ENCODE assay signal across 9 cellular contexts in genomic region chr11:114738954-114739353, GRCh38.
DNase-seq lines count a peak whose midpoint lies in the region; ATAC-seq and TF ChIP-seq lines count a peak whose summit lies in the region.
"Had no signal": no experiment of that assay in that cellular context is flagged by ENCODE, and none has a peak within 500 bp of the region (broad histone marks: within the 10 kb centered on the region; RNA-seq: fewer than 3 reads in every experiment).

No MANE protein-coding gene starts in this region.

- peak; percentile 80 for DNase-seq in DMS53 (lab: John Stamatoyannopoulos, UW)
- DNase-seq in H4 (ENCODE audit: low spot score): peak; percentile 51
- DNase-seq in NCI-H2171 (lab: John Stamatoyannopoulos, UW): peak; percentile 66
- peak; percentile 62 for DNase-seq in activated CD8-positive, alpha-beta memory T cell treated with anti-CD3 and anti-CD28 coated beads, Interleukin-2, amount 50 U/mL, for 48 hours
- DNase-seq in right atrium auricular region (ENCODE audit: low spot score): no peak
- peak; percentile 7 for DNase-seq in stimulated activated CD4-positive, alpha-beta T cell treated with anti-CD3 and anti-CD28 coated beads, Interleukin-12 subunit alpha, Interleukin-12 subunit beta, amount 100 ng/mL, for 4 hours
- DNase-seq: activated B cell treated with CpG ODN at 0.5 μM for 24 hours had no signal

- no peak overlapping the region for H3K4me3 ChIP-seq in right atrium auricular region

- no peak overlapping the region for H3K27ac ChIP-seq in right atrium auricular region

- no peaks in the 10 kb centered on the region for H3K4me1 ChIP-seq in right atrium auricular region

- no peak for ATAC-seq in HG02970 (IDR thresholded peaks at IDR 0.05; ENCODE audit: low FRiP score, unreplicated experiment)
- no peak for ATAC-seq in GM21447 (IDR thresholded peaks at IDR 0.05; ENCODE audit: unreplicated experiment)

- no peaks in the 10 kb centered on the region for H3K27me3 ChIP-seq in right atrium auricular region

- no peaks in the 10 kb centered on the region for H3K36me3 ChIP-seq in right atrium auricular region

- peak; percentile 43 to 70 for TF ChIP-seq CTCF in right atrium auricular region (IDR thresholded peaks at IDR 0.05)

- peaks cover 0 to 15% of the 10 kb centered on the region in 2 donors for H3K9me3 ChIP-seq in right atrium auricular region
